ENCODE assay signal across 8 cellular contexts in genomic region chr7:111953611-111954010, GRCh38.
DNase-seq lines count a peak whose midpoint lies in the region; ATAC-seq and TF ChIP-seq lines count a peak whose summit lies in the region.

No MANE protein-coding gene starts in this region.

- H3K9me3 ChIP-seq in MM.1S (replicated peaks; ENCODE audit: insufficient read depth, low read length) (no peaks in the 10 kb centered on the region), mammary epithelial cell (replicated peaks; ENCODE audit: insufficient read depth, low read length) (no peaks in the 10 kb centered on the region)

- WGBS in mammary epithelial cell (ENCODE audit: low coverage, missing lambda C conversion rate) = 0% methylated on average over 1 of the region's 1 CpG

- H3K4me2 ChIP-seq in MM.1S (ENCODE audit: low read depth, low read length) (no peak overlapping the region), mammary epithelial cell (ENCODE audit: insufficient read depth, low read depth, low read length) (peak overlapping the region; percentile 74)

- CTCF ChIA-PET in mammary epithelial cell (lab: Charles Lee; ENCODE audit: low non-redundant PET) = interaction anchor here (0.6 to 0.7 kb wide), 2 partner anchors 11 to 384 kb away, joined by 3 to 4 read pairs; no protein-coding TSS in a partner anchor

- dilution Hi-C loops in mammary epithelial cell (cut with HindIII; ENCODE audit: low sequenced_read_pairs) = no loop called here

- no peaks in the 10 kb centered on the region for H3K36me3 ChIP-seq in MM.1S (replicated peaks; ENCODE audit: insufficient read depth, low read length)
- H3K36me3 ChIP-seq in mammary epithelial cell (ENCODE audit: insufficient read depth, low read length) = no peaks in the 10 kb centered on the region

- H4K20me1 ChIP-seq in MM.1S (ENCODE audit: insufficient read depth, low read length) (no peaks in the 10 kb centered on the region), mammary epithelial cell (ENCODE audit: insufficient read depth, low read length) (no peaks in the 10 kb centered on the region)

- H3K9ac ChIP-seq in MM.1S (ENCODE audit: low read length) (no peak overlapping the region), mammary epithelial cell (ENCODE audit: insufficient read depth, low read length) (no peak overlapping the region)

- H3K4me3 ChIP-seq in MM.1S (ENCODE audit: low read length) = no peak overlapping the region
- H3K4me3 ChIP-seq in mammary epithelial cell (replicated peaks in 1 of 3; ENCODE audit: insufficient read depth in 1 of 3, low read depth in 2 of 3, low read length in 3 of 3) = no peak overlapping the region

- no peak overlapping the region for H2AFZ ChIP-seq in MM.1S (ENCODE audit: low read length)
- peak overlapping the region; percentile 43 for H2AFZ ChIP-seq in mammary epithelial cell (ENCODE audit: low read depth, low read length)

- H3F3A ChIP-seq in MM.1S (ENCODE audit: insufficient read depth, low read length) = no peaks in the 10 kb centered on the region

- H3K4me1 ChIP-seq in MM.1S (ENCODE audit: low read length) = no peaks in the 10 kb centered on the region
- H3K4me1 ChIP-seq in mammary epithelial cell (ENCODE audit: insufficient read depth, low read length) = peaks cover 13% of the 10 kb centered on the region

- intact Hi-C loops in mammary epithelial cell (cut with micrococcal nuclease) = loop anchor here (1.0 to 10.0 kb wide), 5 partner anchors 190 to 462 kb away; partner anchors contain the start of genes DOCK4 and ZNF277

- no peaks in the 10 kb centered on the region for H3K79me2 ChIP-seq in MM.1S (ENCODE audit: low read length)
- H3K79me2 ChIP-seq in mammary epithelial cell (ENCODE audit: insufficient read depth, low read length) = no peaks in the 10 kb centered on the region

- in situ Hi-C loops in mammary epithelial cell (cut with MboI; ENCODE audit: low sequenced_read_pairs in 2 of 2) = loop anchor here (10.0 to 25.0 kb wide), 3 partner anchors 259 to 459 kb away; partner anchors contain the start of genes DOCK4 (in 1 of the 2) and ZNF277 (in 1 of the 2)

- BruUV-seq in mammary epithelial cell (replicated peaks; lab: Mats Ljungman, UMichigan) = no TSS peak

- no peaks in the 10 kb centered on the region for H3K9me2 ChIP-seq in MM.1S (replicated peaks; ENCODE audit: insufficient read depth, low read length)

- no peak overlapping the region for H3K27ac ChIP-seq in MM.1S (ENCODE audit: low read length)
- peak overlapping the region; percentile 73 for H3K27ac ChIP-seq in mammary epithelial cell (ENCODE audit: insufficient read depth, low read depth, low read length)

- peak; percentile 43 for TF ChIP-seq CTCF in MM.1S (IDR thresholded peaks at IDR 0.05; ENCODE audit: low read length)
- TF ChIP-seq CTCF in mammary epithelial cell (conservative IDR thresholded peaks at IDR 0.05 in 1 of 2, IDR thresholded peaks at IDR 0.05 in 1 of 2; ENCODE audit: extremely low read depth in 1 of 2, insufficient read depth in 1 of 2, low read depth in 1 of 2, low read length in 2 of 2) = peak; percentile 20 to 58

- H3K27me3 ChIP-seq in MM.1S (replicated peaks; ENCODE audit: insufficient read depth, low read length) (no peaks in the 10 kb centered on the region), mammary epithelial cell (ENCODE audit: insufficient read depth, low read length) (no peaks in the 10 kb centered on the region)

- ATAC-seq in GM18868 (IDR thresholded peaks at IDR 0.05; ENCODE audit: unreplicated experiment) = peak; percentile 73
- ATAC-seq in HG02623 (IDR thresholded peaks at IDR 0.05; ENCODE audit: unreplicated experiment) = no peak

- peak; percentile 73 for DNase-seq in MM.1S
- peak; percentile 92 for DNase-seq in mammary epithelial cell
- peak; percentile 77 for DNase-seq in myocyte (ENCODE audit: low read depth)
- DNase-seq in SIG-M5 (lab: John Stamatoyannopoulos, UW) = no peak
- DNase-seq in T-helper 1 cell = no peak
- DNase-seq in activated CD8-positive, alpha-beta memory T cell treated with anti-CD3 and anti-CD28 coated beads for 24 hours = no peak

Comparison
In these comparisons a context has a peak if more than half of its experiments do, and no peak if none do; other contexts are left out.
1. DNase-seq: peak in MM.1S (single experiment), mammary epithelial cell (single experiment) and myocyte (single experiment); none in SIG-M5 (single experiment), T-helper 1 cell (0 of 5) and activated CD8-positive, alpha-beta memory T cell treated with anti-CD3 and anti-CD28 coated beads for 24 hours (single experiment).